ENCODE assay signal across 1 cellular context in genomic region chr4:88008133-88008621, GRCh38.
A peak's percentile ranks its signal among the peaks of the same experiment; 100 is the strongest.
TF ChIP-seq lines count a peak whose summit lies in the region.

No MANE protein-coding gene starts in this region.

TF ChIP-seq in HepG2, 621 proteins besides CTCF, POLR2A, EP300 and RAD21 (continued from another document):
- TF ChIP-seq, protein P1, sequence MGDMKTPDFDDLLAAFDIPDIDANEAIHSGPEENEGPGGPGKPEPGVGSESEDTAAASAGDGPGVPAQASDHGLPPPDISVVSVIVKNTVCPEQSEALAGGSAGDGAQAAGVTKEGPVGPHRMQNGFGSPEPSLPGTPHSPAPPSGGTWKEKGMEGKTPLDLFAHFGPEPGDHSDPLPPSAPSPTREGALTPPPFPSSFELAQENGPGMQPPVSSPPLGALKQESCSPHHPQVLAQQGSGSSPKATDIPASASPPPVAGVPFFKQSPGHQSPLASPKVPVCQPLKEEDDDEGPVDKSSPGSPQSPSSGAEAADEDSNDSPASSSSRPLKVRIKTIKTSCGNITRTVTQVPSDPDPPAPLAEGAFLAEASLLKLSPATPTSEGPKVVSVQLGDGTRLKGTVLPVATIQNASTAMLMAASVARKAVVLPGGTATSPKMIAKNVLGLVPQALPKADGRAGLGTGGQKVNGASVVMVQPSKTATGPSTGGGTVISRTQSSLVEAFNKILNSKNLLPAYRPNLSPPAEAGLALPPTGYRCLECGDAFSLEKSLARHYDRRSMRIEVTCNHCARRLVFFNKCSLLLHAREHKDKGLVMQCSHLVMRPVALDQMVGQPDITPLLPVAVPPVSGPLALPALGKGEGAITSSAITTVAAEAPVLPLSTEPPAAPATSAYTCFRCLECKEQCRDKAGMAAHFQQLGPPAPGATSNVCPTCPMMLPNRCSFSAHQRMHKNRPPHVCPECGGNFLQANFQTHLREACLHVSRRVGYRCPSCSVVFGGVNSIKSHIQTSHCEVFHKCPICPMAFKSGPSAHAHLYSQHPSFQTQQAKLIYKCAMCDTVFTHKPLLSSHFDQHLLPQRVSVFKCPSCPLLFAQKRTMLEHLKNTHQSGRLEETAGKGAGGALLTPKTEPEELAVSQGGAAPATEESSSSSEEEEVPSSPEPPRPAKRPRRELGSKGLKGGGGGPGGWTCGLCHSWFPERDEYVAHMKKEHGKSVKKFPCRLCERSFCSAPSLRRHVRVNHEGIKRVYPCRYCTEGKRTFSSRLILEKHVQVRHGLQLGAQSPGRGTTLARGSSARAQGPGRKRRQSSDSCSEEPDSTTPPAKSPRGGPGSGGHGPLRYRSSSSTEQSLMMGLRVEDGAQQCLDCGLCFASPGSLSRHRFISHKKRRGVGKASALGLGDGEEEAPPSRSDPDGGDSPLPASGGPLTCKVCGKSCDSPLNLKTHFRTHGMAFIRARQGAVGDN (CRISPR knock-in tag; IDR thresholded peaks at IDR 0.05), result peak; percentile 41
- TF ChIP-seq ZNF512B (CRISPR knock-in tag; IDR thresholded peaks at IDR 0.05; ENCODE audit: borderline replicate concordance) (no peak), KDM1A (CRISPR knock-in tag; IDR thresholded peaks at IDR 0.05) (0 out of 2 replicates have a peak, but pooled peaks have one; percentile 11), ELF1 (CRISPR knock-in tag; IDR thresholded peaks at IDR 0.05) (0 out of 2 replicates have a peak, but pooled peaks have one; percentile 17), RNF219 (CRISPR knock-in tag; IDR thresholded peaks at IDR 0.05) (no peak), ETV5 (CRISPR knock-in tag; IDR thresholded peaks at IDR 0.05; ENCODE audit: borderline replicate concordance) (peak; percentile 56; the same call in 1 of the 2 replicates), RBFOX2 (IDR thresholded peaks at IDR 0.05; ENCODE audit: low read depth, low read length) (peak; percentile 70), CERS6 (CRISPR knock-in tag; IDR thresholded peaks at IDR 0.05) (no peak), CAMTA2 (CRISPR knock-in tag; IDR thresholded peaks at IDR 0.05; ENCODE audit: borderline replicate concordance) (no peak), ASH2L (IDR thresholded peaks at IDR 0.05; ENCODE audit: insufficient read length, low read depth, low read length) (peak; percentile 47), EZH2 (conservative IDR thresholded peaks at IDR 0.05; ENCODE audit: low read depth, low read length) (no peak), ZNF746 (CRISPR knock-in tag; IDR thresholded peaks at IDR 0.05) (no peak), ZNF776 (CRISPR knock-in tag; IDR thresholded peaks at IDR 0.05) (peak; percentile 29; the same call in 1 of the 2 replicates), TEAD3 (CRISPR knock-in tag; optimal IDR thresholded peaks at IDR 0.05; ENCODE audit: borderline replicate concordance) (peak; percentile 61), YY1 (IDR thresholded peaks at IDR 0.05; ENCODE audit: insufficient read depth, insufficient replicate concordance, low read depth, low read length) (peak; percentile 13), ZNF101 (CRISPR knock-in tag; IDR thresholded peaks at IDR 0.05; ENCODE audit: borderline replicate concordance, low read depth) (no peak), RBM22 (optimal IDR thresholded peaks at IDR 0.05; ENCODE audit: low read length) (no peak), ELF3 (CRISPR knock-in tag; IDR thresholded peaks at IDR 0.05) (peak; percentile 43; the same call in 1 of the 2 replicates), NR2F6 (IDR thresholded peaks at IDR 0.05) (no peak), NR2F6 (CRISPR knock-in tag; IDR thresholded peaks at IDR 0.05) (no peak), TFDP1 (CRISPR knock-in tag; IDR thresholded peaks at IDR 0.05; ENCODE audit: borderline replicate concordance) (0 out of 2 replicates have a peak, but pooled peaks have one; percentile 15), TCF12 (IDR thresholded peaks at IDR 0.05) (no peak), TCF12 (CRISPR knock-in tag; IDR thresholded peaks at IDR 0.05) (peak; percentile 32; the same call in 1 of the 2 replicates), ZNF703 (CRISPR knock-in tag; IDR thresholded peaks at IDR 0.05; ENCODE audit: borderline replicate concordance) (no peak), NFIC (IDR thresholded peaks at IDR 0.05; ENCODE audit: low read length) (no peak), CCAR2 (optimal IDR thresholded peaks at IDR 0.05; ENCODE audit: low read depth, low read length) (no peak)
- TF ChIP-seq, protein P2, sequence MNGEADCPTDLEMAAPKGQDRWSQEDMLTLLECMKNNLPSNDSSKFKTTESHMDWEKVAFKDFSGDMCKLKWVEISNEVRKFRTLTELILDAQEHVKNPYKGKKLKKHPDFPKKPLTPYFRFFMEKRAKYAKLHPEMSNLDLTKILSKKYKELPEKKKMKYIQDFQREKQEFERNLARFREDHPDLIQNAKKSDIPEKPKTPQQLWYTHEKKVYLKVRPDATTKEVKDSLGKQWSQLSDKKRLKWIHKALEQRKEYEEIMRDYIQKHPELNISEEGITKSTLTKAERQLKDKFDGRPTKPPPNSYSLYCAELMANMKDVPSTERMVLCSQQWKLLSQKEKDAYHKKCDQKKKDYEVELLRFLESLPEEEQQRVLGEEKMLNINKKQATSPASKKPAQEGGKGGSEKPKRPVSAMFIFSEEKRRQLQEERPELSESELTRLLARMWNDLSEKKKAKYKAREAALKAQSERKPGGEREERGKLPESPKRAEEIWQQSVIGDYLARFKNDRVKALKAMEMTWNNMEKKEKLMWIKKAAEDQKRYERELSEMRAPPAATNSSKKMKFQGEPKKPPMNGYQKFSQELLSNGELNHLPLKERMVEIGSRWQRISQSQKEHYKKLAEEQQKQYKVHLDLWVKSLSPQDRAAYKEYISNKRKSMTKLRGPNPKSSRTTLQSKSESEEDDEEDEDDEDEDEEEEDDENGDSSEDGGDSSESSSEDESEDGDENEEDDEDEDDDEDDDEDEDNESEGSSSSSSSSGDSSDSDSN (CRISPR knock-in tag; IDR thresholded peaks at IDR 0.05), result peak; percentile 84; the same call in 1 of the 2 replicates
- TF ChIP-seq, protein P3, sequence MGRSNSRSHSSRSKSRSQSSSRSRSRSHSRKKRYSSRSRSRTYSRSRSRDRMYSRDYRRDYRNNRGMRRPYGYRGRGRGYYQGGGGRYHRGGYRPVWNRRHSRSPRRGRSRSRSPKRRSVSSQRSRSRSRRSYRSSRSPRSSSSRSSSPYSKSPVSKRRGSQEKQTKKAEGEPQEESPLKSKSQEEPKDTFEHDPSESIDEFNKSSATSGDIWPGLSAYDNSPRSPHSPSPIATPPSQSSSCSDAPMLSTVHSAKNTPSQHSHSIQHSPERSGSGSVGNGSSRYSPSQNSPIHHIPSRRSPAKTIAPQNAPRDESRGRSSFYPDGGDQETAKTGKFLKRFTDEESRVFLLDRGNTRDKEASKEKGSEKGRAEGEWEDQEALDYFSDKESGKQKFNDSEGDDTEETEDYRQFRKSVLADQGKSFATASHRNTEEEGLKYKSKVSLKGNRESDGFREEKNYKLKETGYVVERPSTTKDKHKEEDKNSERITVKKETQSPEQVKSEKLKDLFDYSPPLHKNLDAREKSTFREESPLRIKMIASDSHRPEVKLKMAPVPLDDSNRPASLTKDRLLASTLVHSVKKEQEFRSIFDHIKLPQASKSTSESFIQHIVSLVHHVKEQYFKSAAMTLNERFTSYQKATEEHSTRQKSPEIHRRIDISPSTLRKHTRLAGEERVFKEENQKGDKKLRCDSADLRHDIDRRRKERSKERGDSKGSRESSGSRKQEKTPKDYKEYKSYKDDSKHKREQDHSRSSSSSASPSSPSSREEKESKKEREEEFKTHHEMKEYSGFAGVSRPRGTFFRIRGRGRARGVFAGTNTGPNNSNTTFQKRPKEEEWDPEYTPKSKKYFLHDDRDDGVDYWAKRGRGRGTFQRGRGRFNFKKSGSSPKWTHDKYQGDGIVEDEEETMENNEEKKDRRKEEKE (IDR thresholded peaks at IDR 0.05), result no peak
- TF ChIP-seq, protein P4, sequence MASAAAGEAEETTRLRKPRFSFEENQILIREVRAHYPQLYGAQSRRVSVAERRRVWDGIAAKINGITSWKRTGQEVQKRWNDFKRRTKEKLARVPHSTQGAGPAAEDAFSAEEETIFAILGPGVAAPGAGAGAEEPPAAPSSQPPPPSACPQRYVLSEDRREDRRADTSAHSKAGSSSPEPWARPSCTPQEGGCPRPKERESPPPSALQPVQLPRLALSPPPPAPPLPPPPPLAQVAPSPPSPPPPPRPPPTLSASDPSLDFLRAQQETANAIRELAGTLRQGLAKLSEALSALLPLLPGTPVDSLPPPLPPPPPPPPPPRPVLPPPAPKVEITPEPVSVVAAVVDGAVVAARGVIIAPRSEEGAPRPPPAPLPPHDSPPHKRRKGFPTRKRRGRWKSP (CRISPR knock-in tag; IDR thresholded peaks at IDR 0.05), result 0 out of 2 replicates have a peak, but pooled peaks have one; percentile 43
